Comparison of ENCODE assay signal across 9 cellular contexts in the genomic region with DNA sequence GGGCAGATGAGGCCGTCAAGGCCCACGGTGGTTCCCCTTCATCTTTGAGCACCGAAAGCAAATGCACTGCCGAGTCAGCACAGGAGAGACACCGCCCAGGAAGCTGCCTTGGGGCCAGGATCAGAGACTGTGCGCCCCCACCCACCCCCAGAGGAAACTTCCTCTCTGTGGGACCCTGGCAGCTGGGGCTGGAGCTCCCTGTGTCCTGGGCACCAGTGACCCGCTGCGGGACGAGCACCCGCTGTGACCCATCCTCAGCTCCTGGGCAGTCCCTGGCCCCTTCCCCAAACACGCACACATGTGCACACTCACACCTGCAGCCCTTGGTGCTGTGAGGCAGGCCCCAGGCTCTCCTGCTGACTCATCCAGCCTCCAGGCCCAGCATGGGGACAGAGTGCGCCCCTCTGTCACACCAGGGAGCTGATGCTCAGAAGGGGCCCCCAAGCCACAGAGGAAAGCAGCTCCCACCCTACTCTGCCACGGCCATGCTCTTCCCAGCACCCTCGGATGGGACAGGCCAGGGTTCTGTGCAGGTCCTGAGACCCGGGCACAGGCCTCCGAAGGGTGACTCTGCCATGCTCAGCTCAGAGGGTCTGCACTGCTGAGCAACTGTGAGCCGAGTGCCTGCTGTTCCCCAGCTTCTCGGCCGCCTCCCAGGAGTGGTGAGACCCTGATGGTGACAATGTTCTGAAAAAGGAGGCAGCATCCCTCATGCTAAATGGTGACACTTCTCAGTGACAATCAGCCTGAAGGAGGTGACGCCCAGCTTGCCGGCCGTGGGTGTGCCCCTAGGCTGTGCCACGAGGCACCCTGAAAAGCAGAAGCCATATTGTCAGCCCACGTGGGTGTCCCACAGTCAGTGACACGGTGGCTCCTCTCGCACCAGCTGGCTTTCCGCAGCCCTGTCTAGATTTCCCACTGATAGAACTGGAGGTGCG. TPM values are rescaled to one million over a fixed set of nuclear protein-coding genes. Genes with fewer than 3 reads are reported as not detected.
DNase-seq lines count a peak whose midpoint lies in the region; ATAC-seq, FAIRE-seq and TF ChIP-seq lines count a peak whose summit lies in the region.
"Had no signal": no experiment of that assay in that cellular context is flagged by ENCODE, and none has a peak within 500 bp of the region (broad histone marks: within the 10 kb centered on the region; RNA-seq: fewer than 3 reads in every experiment).

No MANE protein-coding gene starts in this region.

- peak; percentile 12 for FAIRE-seq in endothelial cell of umbilical vein (lab: Jason Lieb, UNC)
- FAIRE-seq: pancreas had no signal

- peaks cover 76% of the 10 kb centered on the region for H3K4me1 ChIP-seq in A673 (ENCODE audit: insufficient read depth, low read length, poor library complexity, severe bottlenecking)
- peaks cover 29% of the 10 kb centered on the region for H3K4me1 ChIP-seq in HEK293 (ENCODE audit: control insufficient read depth, insufficient read depth, low read length)
- peaks cover 28% of the 10 kb centered on the region for H3K4me1 ChIP-seq in endothelial cell of umbilical vein (ENCODE audit: control insufficient read depth, extremely low read depth, insufficient read depth, low read length)

- H3K27me3 ChIP-seq in A673 (replicated peaks; ENCODE audit: insufficient read depth, low read depth, low read length, poor library complexity) (no peaks in the 10 kb centered on the region), endothelial cell of umbilical vein (ENCODE audit: control insufficient read depth in 2 of 2, insufficient read depth in 2 of 2, low read length in 2 of 2) (no peaks in the 10 kb centered on the region)
- H3K27me3 ChIP-seq: pancreas had no signal

- dilution Hi-C loops in endothelial cell of umbilical vein (cut with MboI; ENCODE audit: extremely low pct_ligation_motif_present, low sequenced_read_pairs): no loop called here

- H3K4me3 ChIP-seq in A673 (ENCODE audit: low read depth, low read length, poor library complexity, severe bottlenecking): no peak overlapping the region
- no peak overlapping the region for H3K4me3 ChIP-seq in HEK293 (ENCODE audit: low read depth, low read length)
- no peak overlapping the region for H3K4me3 ChIP-seq in endothelial cell of umbilical vein (replicated peaks in 1 of 3; ENCODE audit: insufficient read depth in 1 of 3, low read depth in 1 of 3, low read length in 3 of 3)
- H3K4me3 ChIP-seq: pancreas had no signal

- TF ChIP-seq POLR2A in endothelial cell of umbilical vein (IDR thresholded peaks at IDR 0.05; ENCODE audit: low read depth, low read length): no peak

- H3K36me3 ChIP-seq in A673 (ENCODE audit: insufficient read depth, low read length, poor library complexity, severe bottlenecking) (no peaks in the 10 kb centered on the region), HEK293 (ENCODE audit: control insufficient read depth in 2 of 2, insufficient read depth in 1 of 2, low read length in 2 of 2) (no peaks in the 10 kb centered on the region), endothelial cell of umbilical vein (ENCODE audit: control insufficient read depth in 2 of 2, extremely low read depth in 1 of 2, insufficient read depth in 2 of 2, low read length in 2 of 2) (peaks cover 0 to 3% of the 10 kb centered on the region in 2 experiments)
- H3K36me3 ChIP-seq: pancreas had no signal

- intact Hi-C loops in A673 (cut with micrococcal nuclease; ENCODE audit: unreplicated experiment): no loop called here
- intact Hi-C loops in endothelial cell of umbilical vein (cut with micrococcal nuclease): loop anchor here (2.0 kb wide), 1 partner anchor 75 kb away; a partner anchor contains a TSS
- intact Hi-C loops in sciatic nerve (cut with DNase I): no loop called here

- H2AFZ ChIP-seq in endothelial cell of umbilical vein (ENCODE audit: low read depth, low read length): no peak overlapping the region

- no peak for DNase-seq in A673 (ENCODE audit: low spot score)
- peak; percentile 68 to 80 for DNase-seq in activated CD4-positive, alpha-beta T cell treated with anti-CD3 and anti-CD28 coated beads for 4 hours
- DNase-seq in endothelial cell of umbilical vein (ENCODE audit: low read depth, low spot score): no peak
- peak; percentile 48 to 59 (median 56) for DNase-seq in stimulated activated CD4-positive, alpha-beta T cell treated with anti-CD3 and anti-CD28 coated beads, TNF-alpha, amount 100 ng/mL, for 4 hours (ENCODE audit: low read depth in 3 of 3)
- no peak for DNase-seq in sciatic nerve (ENCODE audit: low spot score)
- no peak for DNase-seq in NCI-H226
- no peak for DNase-seq in iPS-NIHi7 (ENCODE audit: extremely low spot score)

- H3K4me2 ChIP-seq in endothelial cell of umbilical vein (ENCODE audit: insufficient read depth, low read length): no peak overlapping the region

- CTCF ChIA-PET in A673 (lab: Charles Lee) (interaction anchor here (0.7 kb wide), 1 partner anchor 11 kb away, joined by 5 read pairs; no protein-coding TSS in a partner anchor), HEK293 (lab: Yijun Ruan, JAX) (interaction anchor here (0.6 to 3.3 kb wide), 7 partner anchors 9 to 509 kb away, joined by 3 to 16 read pairs (median 4); no protein-coding TSS in a partner anchor), endothelial cell of umbilical vein (lab: Charles Lee) (interaction anchor here (0.6 to 8.2 kb wide), 9 partner anchors 8 to 77 kb away, joined by 3 to 165 read pairs (median 3); no protein-coding TSS in a partner anchor)

- TF ChIP-seq CTCF in A673 (conservative IDR thresholded peaks at IDR 0.05; ENCODE audit: low read depth, low read length) (no peak), HEK293 (tag by site-specific recombination; IDR thresholded peaks at IDR 0.05) (no peak), endothelial cell of umbilical vein (IDR thresholded peaks at IDR 0.05; ENCODE audit: extremely low read depth in 1 of 2, insufficient read depth in 1 of 2, low read depth in 1 of 2, low read length in 2 of 2) (no peak)

- POLR2A ChIA-PET in A673 (lab: Charles Lee; ENCODE audit: low non-redundant PET) (interaction anchor here (0.9 kb wide), 2 partner anchors 11 kb away, joined by 3 to 4 read pairs; no protein-coding TSS in a partner anchor), HEK293 (lab: Yijun Ruan, JAX) (interaction anchor here (0.8 to 6.7 kb wide), 4 partner anchors 11 to 30 kb away, joined by 3 to 97 read pairs (median 4); a partner anchor contains a TSS), endothelial cell of umbilical vein (lab: Charles Lee) (no interaction called here)

- no peak for ATAC-seq in sciatic nerve
- ATAC-seq: pancreas had no signal

- peaks cover 81% of the 10 kb centered on the region for H3K79me2 ChIP-seq in endothelial cell of umbilical vein (ENCODE audit: control insufficient read depth, insufficient read depth, low read length)

- H3K9me1 ChIP-seq in endothelial cell of umbilical vein (replicated peaks; ENCODE audit: control insufficient read depth, extremely low read depth, insufficient read depth, low read length): no peaks in the 10 kb centered on the region

- BruUV-seq in A673 (replicated peaks; lab: Mats Ljungman, UMichigan) (no TSS peak), endothelial cell of umbilical vein (replicated peaks; lab: Mats Ljungman, UMichigan) (no TSS peak)

- H3K27ac ChIP-seq in A673 (ENCODE audit: low read depth, low read length, poor library complexity, severe bottlenecking) (peak overlapping the region; percentile 65), HEK293 (ENCODE audit: extremely low read depth, low read depth, low read length) (no peak overlapping the region; the same call in 1 of the 2 replicates), endothelial cell of umbilical vein (ENCODE audit: insufficient read depth, low read depth, low read length) (no peak overlapping the region)
- H3K27ac ChIP-seq: pancreas had no signal

- no peak overlapping the region for H3K9ac ChIP-seq in endothelial cell of umbilical vein (replicated peaks; ENCODE audit: extremely low read depth, insufficient read depth, low read length)

- no peaks in the 10 kb centered on the region for H3K9me3 ChIP-seq in A673 (ENCODE audit: low read depth, low read length, poor library complexity, severe bottlenecking)
- H3K9me3 ChIP-seq in HEK293 (ENCODE audit: control insufficient read depth, insufficient read depth, low read depth, low read length): no peaks in the 10 kb centered on the region
- no peaks in the 10 kb centered on the region for H3K9me3 ChIP-seq in endothelial cell of umbilical vein (replicated peaks; ENCODE audit: control insufficient read depth, insufficient read depth, low read length)
- H3K9me3 ChIP-seq: pancreas had no signal

- H4K20me1 ChIP-seq in endothelial cell of umbilical vein (replicated peaks; ENCODE audit: control insufficient read depth, extremely low read depth, insufficient read depth, low read length): no peaks in the 10 kb centered on the region

RNA-seq across cellular contexts. Expression of a gene that starts 3.6 kb away (rescaled TPM):
- total RNA-seq in A673 (2021): 174 and 182 TPM in 2 replicates
- total RNA-seq in endothelial cell of umbilical vein: 306 and 322 TPM in 2 replicates
- polyA plus RNA-seq in endothelial cell of umbilical vein: 298 and 393 TPM in 2 replicates
- 224 and 318 TPM in 2 replicates for polyA plus RNA-seq in endothelial cell of umbilical vein (2011; cell fraction: cytosol; rRNA removed)
- 848 and 1,004 TPM in 2 replicates for polyA plus RNA-seq in endothelial cell of umbilical vein (2011; cell fraction: nucleus; rRNA removed)
- 214 and 360 TPM in 2 replicates for polyA plus RNA-seq in endothelial cell of umbilical vein (2012)
- polyA minus RNA-seq in endothelial cell of umbilical vein: 294 and 363 TPM in 2 replicates
- polyA minus RNA-seq in endothelial cell of umbilical vein (2011; cell fraction: cytosol; rRNA and poly(A)+ RNA removed): 47.3 TPM
- polyA minus RNA-seq in endothelial cell of umbilical vein (2011; cell fraction: nucleus; rRNA and poly(A)+ RNA removed): 270 and 364 TPM in 2 replicates
- 111 TPM for total RNA-seq in sciatic nerve

RNA-seq across cellular contexts. Expression of a gene that starts 22.2 kb away (rescaled TPM):
- total RNA-seq in A673 (2021) (103 TPM in 2 replicates), endothelial cell of umbilical vein (26.5 and 30.6 TPM in 2 replicates), sciatic nerve (0.76 TPM)
- polyA plus RNA-seq in endothelial cell of umbilical vein: 15.6 and 19.3 TPM in 2 replicates
- polyA plus RNA-seq in endothelial cell of umbilical vein (2011; cell fraction: cytosol; rRNA removed): 14.3 and 19.4 TPM in 2 replicates
- polyA plus RNA-seq in endothelial cell of umbilical vein (2011; cell fraction: nucleus; rRNA removed): 11.5 and 12.3 TPM in 2 replicates
- 6.7 and 8.2 TPM in 2 replicates for polyA plus RNA-seq in endothelial cell of umbilical vein (2012)
- 5.6 and 9.8 TPM in 2 replicates for polyA minus RNA-seq in endothelial cell of umbilical vein
- polyA minus RNA-seq in endothelial cell of umbilical vein (2011; cell fraction: cytosol; rRNA and poly(A)+ RNA removed): 96.4 TPM
- polyA minus RNA-seq in endothelial cell of umbilical vein (2011; cell fraction: nucleus; rRNA and poly(A)+ RNA removed): 4.5 and 8.7 TPM in 2 replicates

RNA-seq across cellular contexts. Expression of a gene that starts 30.3 kb away (rescaled TPM):
- total RNA-seq in A673 (2021) (129 and 134 TPM in 2 replicates), endothelial cell of umbilical vein (148 and 152 TPM in 2 replicates), sciatic nerve (46.0 TPM)
- polyA plus RNA-seq in endothelial cell of umbilical vein: 143 and 179 TPM in 2 replicates
- polyA plus RNA-seq in endothelial cell of umbilical vein (2011; cell fraction: cytosol; rRNA removed): 95.1 and 129 TPM in 2 replicates
- polyA plus RNA-seq in endothelial cell of umbilical vein (2011; cell fraction: nucleus; rRNA removed): 76.5 and 81.0 TPM in 2 replicates
- polyA plus RNA-seq in endothelial cell of umbilical vein (2012): 172 and 240 TPM in 2 replicates
- 35.0 and 35.7 TPM in 2 replicates for polyA minus RNA-seq in endothelial cell of umbilical vein
- 133 TPM for polyA minus RNA-seq in endothelial cell of umbilical vein (2011; cell fraction: cytosol; rRNA and poly(A)+ RNA removed)
- 16.2 and 27.3 TPM in 2 replicates for polyA minus RNA-seq in endothelial cell of umbilical vein (2011; cell fraction: nucleus; rRNA and poly(A)+ RNA removed)

Comparison
In these comparisons a context has a peak if more than half of its experiments do, and no peak if none do; other contexts are left out.
1. DNase-seq: peak in activated CD4-positive, alpha-beta T cell treated with anti-CD3 and anti-CD28 coated beads for 4 hours (2 of 2) and stimulated activated CD4-positive, alpha-beta T cell treated with anti-CD3 and anti-CD28 coated beads, TNF-alpha, amount 100 ng/mL, for 4 hours (3 of 3); none in A673 (single experiment), endothelial cell of umbilical vein (single experiment), sciatic nerve (single experiment), NCI-H226 (single experiment) and iPS-NIHi7 (single experiment).
2. RNA of a gene that starts 22.2 kb away (total RNA-seq): 103 TPM in A673 and 26.5 to 30.6 TPM in endothelial cell of umbilical vein; 0.76 TPM in sciatic nerve (single experiment); every median in the first group is over 10 times any median in the second.